ENCODE assay signal across 24 cellular contexts in genomic region chr11:3004481-3004880, GRCh38. TPM values are rescaled to one million over a fixed set of nuclear protein-coding genes. Genes with fewer than 3 reads are reported as not detected.
DNase-seq lines count a peak whose midpoint lies in the region; ATAC-seq and TF ChIP-seq lines count a peak whose summit lies in the region.
"Had no signal": no experiment of that assay in that cellular context is flagged by ENCODE, and none has a peak within 500 bp of the region (broad histone marks: within the 10 kb centered on the region; RNA-seq: fewer than 3 reads in every experiment).

No MANE protein-coding gene starts in this region.

- no peaks in the 10 kb centered on the region for H3K27me3 ChIP-seq in left ventricle myocardium inferior (ENCODE audit: low read depth)
- H3K27me3 ChIP-seq: ovary had no signal

- no peaks in the 10 kb centered on the region for H3K4me1 Mint-ChIP-seq in endothelial cell (ENCODE audit: unreplicated experiment)

- DNase-seq in cardiac septum (ENCODE audit: low spot score) = peak; percentile 70
- DNase-seq in left ventricle myocardium inferior = no peak
- DNase-seq in endothelial cell (ENCODE audit: low spot score) = no peak
- DNase-seq in GM13977 (ENCODE audit: low spot score) = no peak
- no peak for DNase-seq in GM20000 (ENCODE audit: low spot score)
- DNase-seq in stimulated activated naive CD8-positive, alpha-beta T cell treated with anti-CD3 and anti-CD28 coated beads, Interleukin-15, Interleukin-2, amounts not matched to agents 100 U/mL and 50 U/mL, for 24 hours = no peak
- DNase-seq: ACHN; activated CD4-positive, CD25-positive, alpha-beta regulatory T cell treated with anti-CD3 and anti-CD28 coated beads, Interleukin-2, amount 50 U/mL, for 72 hours; activated naive CD4-positive, alpha-beta T cell treated with anti-CD3 and anti-CD28 coated beads, Interleukin-2, amount 50 U/mL, for 16 hours; cerebellar nuclear complex; foreskin fibroblast; GF-D8; Karpas-422; NCI-H1694 treated with DMSO at 0.1 percent for 48 hours; NCI-H526; stimulated activated CD4-positive, alpha-beta T cell treated with anti-CD3 and anti-CD28 coated beads, Interleukin-12 subunit alpha, Interleukin-12 subunit beta, amount 100 ng/mL, for 4 hours; stimulated activated CD4-positive, alpha-beta T cell treated with anti-CD3 and anti-CD28 coated beads, Interleukin-4, amount 100 ng/mL, for 24 hours; stimulated activated naive CD4-positive, alpha-beta T cell treated with Interleukin-2 at 50 U/mL for 16 hours had no signal

- no peaks in the 10 kb centered on the region for H3K9me3 ChIP-seq in left ventricle myocardium inferior (replicated peaks)
- H3K9me3 ChIP-seq: ovary had no signal

- H3K4me1 ChIP-seq in left ventricle myocardium inferior = peaks cover 26% of the 10 kb centered on the region

- in situ Hi-C loops in GM13977 (cut with MboI; ENCODE audit: low pct_unique_long_range_greater_than_20kb, low sequenced_read_pairs, unreplicated experiment) = no loop called here

- no peak for ATAC-seq in GM18502 (IDR thresholded peaks at IDR 0.05; ENCODE audit: poor library complexity, unreplicated experiment)
- no peak for ATAC-seq in stimulated activated naive CD8-positive, alpha-beta T cell treated with anti-CD3 and anti-CD28 coated beads, Interleukin-15, Interleukin-2, amounts not matched to agents 100 U/mL and 50 U/mL, for 24 hours
- ATAC-seq: natural killer cell treated with Interleukin-12 subunit alpha and Interleukin-12 subunit beta and Interleukin-15 and Interleukin-18, amount 100 ng/mL, for 72 hours; Panc1 had no signal

- H3K36me3 Mint-ChIP-seq in endothelial cell (ENCODE audit: low read depth, unreplicated experiment) = peaks cover 36% of the 10 kb centered on the region

- H3K9me3 Mint-ChIP-seq in endothelial cell (ENCODE audit: unreplicated experiment) = no peaks in the 10 kb centered on the region
- H3K9me3 Mint-ChIP-seq: mesothelial cell of epicardium; natural killer cell treated with Interleukin-12 subunit alpha and Interleukin-12 subunit beta and Interleukin-15 and Interleukin-18, amount 100 ng/mL, for 72 hours had no signal

- H3K36me3 ChIP-seq in left ventricle myocardium inferior = peaks cover 96% of the 10 kb centered on the region
- H3K36me3 ChIP-seq: ovary had no signal

- no peak for TF ChIP-seq CTCF in left ventricle myocardium inferior (IDR thresholded peaks at IDR 0.05; ENCODE audit: borderline replicate concordance)
- no peak for TF ChIP-seq CTCF in endothelial cell (IDR thresholded peaks at IDR 0.05; ENCODE audit: unreplicated experiment)
- TF ChIP-seq CTCF in GM13977 (IDR thresholded peaks at IDR 0.05; ENCODE audit: extremely low read depth, insufficient read depth, missing control alignments) = no peak
- TF ChIP-seq CTCF in GM20000 (IDR thresholded peaks at IDR 0.05; ENCODE audit: extremely low read depth, missing control alignments) = no peak

- intact Hi-C loops in cardiac septum (cut with DNase I) = no loop called here
- intact Hi-C loops in left ventricle myocardium inferior (cut with micrococcal nuclease) = no loop called here

- no peak overlapping the region for H3K27ac Mint-ChIP-seq in endothelial cell (ENCODE audit: unreplicated experiment)
- H3K27ac Mint-ChIP-seq: mesothelial cell of epicardium; natural killer cell treated with Interleukin-12 subunit alpha and Interleukin-12 subunit beta and Interleukin-15 and Interleukin-18, amount 100 ng/mL, for 72 hours had no signal

- peaks cover 7% of the 10 kb centered on the region for H3K27me3 Mint-ChIP-seq in endothelial cell (ENCODE audit: unreplicated experiment)
- H3K27me3 Mint-ChIP-seq: natural killer cell treated with Interleukin-12 subunit alpha and Interleukin-12 subunit beta and Interleukin-15 and Interleukin-18, amount 100 ng/mL, for 72 hours had no signal

- H3K27ac ChIP-seq in left ventricle myocardium inferior (replicated peaks) (no peak overlapping the region), skin epidermis (peak overlapping the region in 12 of 21 experiments; percentile 7 to 79 (median 57))
- H3K27ac ChIP-seq: ovary had no signal

- peak overlapping the region; percentile 25 for H3K4me3 Mint-ChIP-seq in endothelial cell (ENCODE audit: unreplicated experiment)
- H3K4me3 Mint-ChIP-seq: mesothelial cell of epicardium; natural killer cell treated with Interleukin-12 subunit alpha and Interleukin-12 subunit beta and Interleukin-15 and Interleukin-18, amount 100 ng/mL, for 72 hours had no signal

- H3K4me3 ChIP-seq in left ventricle myocardium inferior (no peak overlapping the region), skin epidermis (no peak overlapping the region)
- H3K4me3 ChIP-seq: ovary had no signal

RNA-seq across cellular contexts. Expression of gene NAP1L4, which starts 12.4 kb away (rescaled TPM):
- 189 TPM for total RNA-seq in cardiac septum
- 175 TPM for total RNA-seq in left ventricle myocardium inferior
- 148 TPM for total RNA-seq in endothelial cell (ENCODE audit: unreplicated experiment)

RNA-seq across cellular contexts. Expression of gene CARS1, which starts 52.7 kb away (rescaled TPM):
- total RNA-seq in cardiac septum = 17.1 TPM
- 14.3 TPM for total RNA-seq in left ventricle myocardium inferior
- total RNA-seq in endothelial cell (ENCODE audit: unreplicated experiment) = 47.6 TPM
